8 cellular contexts compared by ENCODE assay signal in the genomic region with DNA sequence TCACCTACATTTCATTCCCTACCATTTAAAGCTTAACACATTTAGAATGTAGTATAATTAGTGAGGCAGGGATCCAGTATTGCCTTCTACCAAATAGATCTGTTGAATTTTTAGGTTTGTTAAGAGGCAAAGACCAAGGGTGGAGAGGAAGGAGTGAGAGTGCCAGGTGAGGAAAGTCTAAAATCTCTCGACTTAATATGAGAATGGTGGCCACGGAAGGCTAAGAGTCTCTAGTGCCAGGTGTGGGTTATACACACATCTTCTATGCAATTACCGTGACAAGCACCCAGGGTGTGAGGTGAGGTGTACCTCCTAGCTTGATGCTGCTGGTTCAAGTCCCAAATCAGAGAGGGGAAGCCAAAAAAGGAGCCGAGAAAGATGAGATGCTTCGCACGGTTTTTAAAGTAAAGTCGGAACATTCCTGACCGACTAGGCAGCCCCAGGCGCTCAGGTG. TPM values are rescaled to one million over a fixed set of nuclear protein-coding genes. Genes with fewer than 3 reads are reported as not detected.
A peak's percentile ranks its signal among the peaks of the same experiment; 100 is the strongest.
DNase-seq lines count a peak whose midpoint lies in the region; ATAC-seq and TF ChIP-seq lines count a peak whose summit lies in the region.

No MANE protein-coding gene starts in this region.

- peak; percentile 26 for ATAC-seq in GM18907 (IDR thresholded peaks at IDR 0.05; ENCODE audit: unreplicated experiment)
- ATAC-seq in HG03103 (IDR thresholded peaks at IDR 0.05; ENCODE audit: low read depth, unreplicated experiment): peak; percentile 9
- ATAC-seq in stimulated activated effector memory CD8-positive, alpha-beta T cell treated with anti-CD3 and anti-CD28 coated beads, Interleukin-12 subunit alpha, Interleukin-12 subunit beta, amount 100 ng/mL, for 72 hours: peak; percentile 42

- no peaks in the 10 kb centered on the region for H3K36me3 Mint-ChIP-seq in glutamatergic neuron (ENCODE audit: unreplicated experiment)
- H3K36me3 Mint-ChIP-seq in stimulated activated effector memory CD8-positive, alpha-beta T cell treated with anti-CD3 and anti-CD28 coated beads, Interleukin-12 subunit alpha, Interleukin-12 subunit beta, amount 100 ng/mL, for 72 hours: peaks cover 10% of the 10 kb centered on the region

- peaks cover 9% of the 10 kb centered on the region for H3K4me1 Mint-ChIP-seq in glutamatergic neuron (ENCODE audit: low read depth, unreplicated experiment)
- H3K4me1 Mint-ChIP-seq in stimulated activated effector memory CD8-positive, alpha-beta T cell treated with anti-CD3 and anti-CD28 coated beads, Interleukin-12 subunit alpha, Interleukin-12 subunit beta, amount 100 ng/mL, for 72 hours: peaks cover 19% of the 10 kb centered on the region

- TF ChIP-seq CTCF in AG04449 (IDR thresholded peaks at IDR 0.05; ENCODE audit: insufficient read depth, low read length, missing control alignments) (no peak), glutamatergic neuron (IDR thresholded peaks at IDR 0.05; ENCODE audit: partially characterized antibody, unreplicated experiment) (no peak)

- POLR2A ChIA-PET in AG04449 (lab: Yijun Ruan, JAX): no interaction called here

- H3K4me3 Mint-ChIP-seq in glutamatergic neuron (ENCODE audit: unreplicated experiment): peak overlapping the region; percentile 84
- peak overlapping the region; percentile 86 for H3K4me3 Mint-ChIP-seq in stimulated activated effector memory CD8-positive, alpha-beta T cell treated with anti-CD3 and anti-CD28 coated beads, Interleukin-12 subunit alpha, Interleukin-12 subunit beta, amount 100 ng/mL, for 72 hours

- CTCF ChIA-PET in AG04449 (lab: Yijun Ruan, JAX): interaction anchor here (1.0 kb wide), 1 partner anchor 40 kb away, joined by 5 read pairs; no protein-coding TSS in a partner anchor

- no peak overlapping the region for H3K27ac Mint-ChIP-seq in glutamatergic neuron (ENCODE audit: unreplicated experiment)
- H3K27ac Mint-ChIP-seq in stimulated activated effector memory CD8-positive, alpha-beta T cell treated with anti-CD3 and anti-CD28 coated beads, Interleukin-12 subunit alpha, Interleukin-12 subunit beta, amount 100 ng/mL, for 72 hours: no peak overlapping the region

- peak overlapping the region; percentile 68 for H3K4me3 ChIP-seq in AG04449 (ENCODE audit: low read depth, low read length)

- DNase-seq in AG04449 (ENCODE audit: low read depth, low spot score) (no peak), glutamatergic neuron (no peak), COLO829 (ENCODE audit: low spot score) (no peak), NCI-H524 treated with DMSO at 0.1 percent for 48 hours (lab: John Stamatoyannopoulos, UW) (no peak)
- peak; percentile 36 for DNase-seq in activated CD4-positive, CD25-positive, alpha-beta regulatory T cell treated with anti-CD3 and anti-CD28 coated beads, Interleukin-2, amount 50 U/mL, for 72 hours
- DNase-seq in stimulated activated effector memory CD8-positive, alpha-beta T cell treated with anti-CD3 and anti-CD28 coated beads, Interleukin-12 subunit alpha, Interleukin-12 subunit beta, amount 100 ng/mL, for 72 hours (ENCODE audit: low spot score in 2 of 2): no peak

- no peaks in the 10 kb centered on the region for H3K9me3 Mint-ChIP-seq in glutamatergic neuron (ENCODE audit: unreplicated experiment)
- H3K9me3 Mint-ChIP-seq in stimulated activated effector memory CD8-positive, alpha-beta T cell treated with anti-CD3 and anti-CD28 coated beads, Interleukin-12 subunit alpha, Interleukin-12 subunit beta, amount 100 ng/mL, for 72 hours: no peaks in the 10 kb centered on the region

- H3K27me3 Mint-ChIP-seq in glutamatergic neuron (ENCODE audit: unreplicated experiment): peaks cover 1% of the 10 kb centered on the region

RNA-seq across cellular contexts. Expression of a gene that starts 0.4 kb away (rescaled TPM):
- total RNA-seq in glutamatergic neuron (ENCODE audit: unreplicated experiment): 0.98 TPM

RNA-seq across cellular contexts. Expression of a gene that starts 23.7 kb away (rescaled TPM):
- total RNA-seq in glutamatergic neuron (ENCODE audit: unreplicated experiment): 84.4 TPM
